In genomic region chr12:6943719-6944380, GRCh38 we compare ENCODE assay signal across 8 cellular contexts. TPM values are rescaled to one million over a fixed set of nuclear protein-coding genes. Genes with fewer than 3 reads are reported as not detected.
DNase-seq lines count a peak whose midpoint lies in the region; ATAC-seq and TF ChIP-seq lines count a peak whose summit lies in the region.

C12orf57 (plus strand) TSS chr12:6944022; CDS start chr12:6944122, 100 bp downstream.
RNU7-1 (plus strand) TSS chr12:6943816.

- TF ChIP-seq CTCF in WTC11 (IDR thresholded peaks at IDR 0.05) (no peak), kidney epithelial cell (IDR thresholded peaks at IDR 0.05; ENCODE audit: insufficient read depth, low read length, poor library complexity, severe bottlenecking) (no peak)

- H3K36me3 ChIP-seq in kidney epithelial cell (ENCODE audit: control insufficient read depth, insufficient read depth, low read length), result peaks cover 3% of the 10 kb centered on the region

- peak within 1 kb of the TSS; percentile 98 for H3K4me3 Mint-ChIP-seq in WTC11

- no peaks in the 10 kb centered on the region for H3K9me3 Mint-ChIP-seq in WTC11

- H3K27ac Mint-ChIP-seq in WTC11, result peak within 1 kb of the TSS; percentile 99

- peaks cover 41% of the 10 kb centered on the region for H3K4me1 Mint-ChIP-seq in WTC11

- peak; percentile 37 for ATAC-seq in GM19043 (IDR thresholded peaks at IDR 0.05; ENCODE audit: low read depth, unreplicated experiment)
- ATAC-seq in HG03280 (IDR thresholded peaks at IDR 0.05; ENCODE audit: unreplicated experiment), result peak; percentile 44
- peak; percentile 46 for ATAC-seq in WTC11

- peak; percentile 80 to 89 for DNase-seq in AML-193 (lab: John Stamatoyannopoulos, UW)
- DNase-seq in NCI-H2227 treated with DMSO at 0.1 percent for 48 hours (lab: John Stamatoyannopoulos, UW), result peak; percentile 93
- DNase-seq in WTC11 (ENCODE audit: low spot score), result peak; percentile 76
- peak; percentile 84 for DNase-seq in cerebellum (ENCODE audit: low spot score)
- DNase-seq in kidney epithelial cell (ENCODE audit: low read depth), result peak; percentile 81
- peak; percentile 87 for DNase-seq in stimulated activated CD4-positive, alpha-beta T cell treated with anti-CD3 and anti-CD28 coated beads, Interleukin-15, amount 100 ng/mL, for 24 hours

- no peaks in the 10 kb centered on the region for H3K27me3 ChIP-seq in kidney epithelial cell (ENCODE audit: control insufficient read depth, insufficient read depth, low read length)

- POLR2A ChIA-PET in WTC11 (lab: Charles Lee), result interaction anchor here (0.6 to 6.2 kb wide), 24 partner anchors 10 to 603 kb away, joined by 3 to 167 read pairs (median 6); partner anchors contain the start of genes C1RL, CDCA3, EMG1 and ENO2

- CTCF ChIA-PET in WTC11 (lab: Charles Lee), result interaction anchor here (0.6 to 5.7 kb wide), 19 partner anchors 7 to 201 kb away, joined by 3 to 296 read pairs (median 9); partner anchors contain the start of genes ATN1, C1RL, C1S and CDCA3

- peak within 1 kb of the TSS; percentile 65 for H3K4me3 ChIP-seq in kidney epithelial cell (ENCODE audit: low read depth, low read length)

- H3K27me3 Mint-ChIP-seq in WTC11 (ENCODE audit: low read depth), result no peaks in the 10 kb centered on the region

- peaks cover 15% of the 10 kb centered on the region for H3K36me3 Mint-ChIP-seq in WTC11

TF ChIP-seq in WTC11, 78 proteins besides CTCF, POLR2A, EP300 and RAD21 (continues in another document):
- TF ChIP-seq RORB (CRISPR knock-in tag; IDR thresholded peaks at IDR 0.05), result peak; percentile 57
- TF ChIP-seq TP53 (CRISPR knock-in tag; IDR thresholded peaks at IDR 0.05), result peak; percentile 87
- no peak; the same call in 1 of the 2 replicates for TF ChIP-seq TEAD4 (CRISPR knock-in tag; IDR thresholded peaks at IDR 0.05)
- peak; percentile 90 for TF ChIP-seq JUN (CRISPR knock-in tag; IDR thresholded peaks at IDR 0.05)
- no peak for TF ChIP-seq ZSCAN18 (CRISPR knock-in tag; IDR thresholded peaks at IDR 0.05)
- peak; percentile 77 for TF ChIP-seq MAX (CRISPR knock-in tag; IDR thresholded peaks at IDR 0.05)
- peak; percentile 17; the same call in 1 of the 2 replicates for TF ChIP-seq ZBTB21 (CRISPR knock-in tag; IDR thresholded peaks at IDR 0.05; ENCODE audit: borderline replicate concordance)
- peak; percentile 69 for TF ChIP-seq E2F4 (CRISPR knock-in tag; IDR thresholded peaks at IDR 0.05; ENCODE audit: borderline replicate concordance, low read depth)
- TF ChIP-seq E2F5 (CRISPR knock-in tag; IDR thresholded peaks at IDR 0.05), result no peak
- TF ChIP-seq ATF1 (CRISPR knock-in tag; IDR thresholded peaks at IDR 0.05), result no peak; the same call in 1 of the 2 replicates
- no peak; the same call in 1 of the 2 replicates for TF ChIP-seq USF2 (CRISPR knock-in tag; IDR thresholded peaks at IDR 0.05)
- peak; percentile 99 for TF ChIP-seq ERG (CRISPR knock-in tag; IDR thresholded peaks at IDR 0.05)
- peak; percentile 76 for TF ChIP-seq SP1 (CRISPR knock-in tag; conservative IDR thresholded peaks at IDR 0.05)
- peak; percentile 100 for TF ChIP-seq AR (CRISPR knock-in tag; IDR thresholded peaks at IDR 0.05)
- TF ChIP-seq MYBL2 (CRISPR knock-in tag; IDR thresholded peaks at IDR 0.05), result peak; percentile 89
- peak; percentile 59; the same call in 1 of the 2 replicates for TF ChIP-seq IRF1 (CRISPR knock-in tag; IDR thresholded peaks at IDR 0.05)
- TF ChIP-seq IRF2 (CRISPR knock-in tag; IDR thresholded peaks at IDR 0.05; ENCODE audit: borderline replicate concordance, low read depth), result peak; percentile 85
- TF ChIP-seq GABPB1 (CRISPR knock-in tag; IDR thresholded peaks at IDR 0.05), result no peak

RNA-seq across cellular contexts. Expression of gene C12orf57, which starts in this region (rescaled TPM):
- 158 to 181 TPM (median 172 TPM) in 3 replicates for total RNA-seq in WTC11 (2021)
- total RNA-seq in cerebellum, result 131 TPM
- total RNA-seq in kidney epithelial cell, result 216 and 236 TPM in 2 replicates

RNA-seq across cellular contexts. Expression of gene RNU7-1, which starts in this region (rescaled TPM):
- total RNA-seq in WTC11 (2021), result not detected in 3 replicates
- not detected for total RNA-seq in cerebellum
- total RNA-seq in kidney epithelial cell, result not detected in 2 replicates

Comparison
In these comparisons a context has a peak if more than half of its experiments do, and no peak if none do; other contexts are left out.
1. Peak in every context shown above with its lines: DNase-seq, ATAC-seq and H3K4me3 ChIP-seq.